Comparison of ENCODE assay signal across 9 cellular contexts in the genomic region with DNA sequence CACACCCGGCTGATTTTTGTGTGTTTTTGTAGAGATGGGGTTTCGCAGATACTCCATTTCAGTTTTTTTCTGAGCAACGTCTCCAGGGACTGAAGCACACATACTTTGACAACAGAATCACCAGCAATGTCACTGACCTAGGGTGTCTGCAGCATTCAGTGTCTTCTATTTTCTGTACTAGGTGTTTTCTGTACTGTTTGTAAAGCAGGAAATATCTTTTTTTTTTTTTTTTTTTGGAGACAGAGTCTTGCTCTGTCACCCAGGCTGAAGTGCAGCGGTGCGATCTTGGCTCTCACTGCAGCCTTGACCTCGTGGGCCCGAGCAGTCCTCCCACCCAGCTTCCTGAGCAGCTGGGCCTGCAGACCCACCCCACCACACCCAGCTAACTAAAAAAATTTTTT. TPM values are rescaled to one million over a fixed set of nuclear protein-coding genes. Genes with fewer than 3 reads are reported as not detected.
DNase-seq lines count a peak whose midpoint lies in the region; ATAC-seq and TF ChIP-seq lines count a peak whose summit lies in the region.
"Had no signal": no experiment of that assay in that cellular context is flagged by ENCODE, and none has a peak within 500 bp of the region (broad histone marks: within the 10 kb centered on the region; RNA-seq: fewer than 3 reads in every experiment).

No MANE protein-coding gene starts in this region.

- DNase-seq in activated naive CD8-positive, alpha-beta T cell treated with anti-CD3 and anti-CD28 coated beads, Interleukin-2, amount 10 ng/mL, durations not matched to agents 7 days and 5 days: no peak
- no peak for DNase-seq in GOT3 (lab: John Stamatoyannopoulos, UW)
- no peak for DNase-seq in stimulated activated CD4-positive, alpha-beta T cell treated with anti-CD3 and anti-CD28 coated beads, Interleukin-4, amount 100 ng/mL, for 4 hours
- DNase-seq: H9 had no signal

- peak overlapping the region; percentile 28 for H3K27ac Mint-ChIP-seq in activated naive CD8-positive, alpha-beta T cell treated with anti-CD3 and anti-CD28 coated beads, Interleukin-2, amount 10 ng/mL, durations not matched to agents 7 days and 5 days
- peak overlapping the region in 2 of 3 experiments; percentile 33 to 62 for H3K27ac Mint-ChIP-seq in nephron

- H3K36me3 Mint-ChIP-seq in activated naive CD8-positive, alpha-beta T cell treated with anti-CD3 and anti-CD28 coated beads, Interleukin-2, amount 10 ng/mL, durations not matched to agents 7 days and 5 days: peaks cover 17% of the 10 kb centered on the region
- H3K36me3 Mint-ChIP-seq in nephron (ENCODE audit: low read depth): peaks cover 28% of the 10 kb centered on the region

- ATAC-seq in GM18511 (IDR thresholded peaks at IDR 0.05; ENCODE audit: unreplicated experiment): peak; percentile 68
- ATAC-seq in HG02610 (IDR thresholded peaks at IDR 0.05; ENCODE audit: unreplicated experiment): peak; percentile 71
- peak; percentile 70 for ATAC-seq in activated naive CD8-positive, alpha-beta T cell treated with anti-CD3 and anti-CD28 coated beads, Interleukin-2, amount 10 ng/mL, durations not matched to agents 7 days and 5 days (ENCODE audit: low read depth)
- ATAC-seq in HG03469 (IDR thresholded peaks at IDR 0.05; ENCODE audit: unreplicated experiment): no peak
- no peak for ATAC-seq in HG02571 (IDR thresholded peaks at IDR 0.05; ENCODE audit: unreplicated experiment)

- H3K4me1 Mint-ChIP-seq in activated naive CD8-positive, alpha-beta T cell treated with anti-CD3 and anti-CD28 coated beads, Interleukin-2, amount 10 ng/mL, durations not matched to agents 7 days and 5 days: peaks cover 34% of the 10 kb centered on the region
- H3K4me1 Mint-ChIP-seq in nephron: peaks cover 68% of the 10 kb centered on the region

- POLR2A ChIA-PET in activated naive CD8-positive, alpha-beta T cell treated with anti-CD3 and anti-CD28 coated beads, Interleukin-2, amount 10 ng/mL, durations not matched to agents 7 days and 5 days (lab: Charles Lee): interaction anchor here (0.7 to 0.8 kb wide), 4 partner anchors 10 to 109 kb away, joined by 3 to 6 read pairs (median 4); no protein-coding TSS in a partner anchor

- no peaks in the 10 kb centered on the region for H3K27me3 Mint-ChIP-seq in activated naive CD8-positive, alpha-beta T cell treated with anti-CD3 and anti-CD28 coated beads, Interleukin-2, amount 10 ng/mL, durations not matched to agents 7 days and 5 days
- no peaks in the 10 kb centered on the region for H3K27me3 Mint-ChIP-seq in nephron (ENCODE audit: low read depth)

- H3K4me3 Mint-ChIP-seq in activated naive CD8-positive, alpha-beta T cell treated with anti-CD3 and anti-CD28 coated beads, Interleukin-2, amount 10 ng/mL, durations not matched to agents 7 days and 5 days: peak overlapping the region; percentile 62
- H3K4me3 Mint-ChIP-seq in nephron: no peak overlapping the region
- H3K4me3 Mint-ChIP-seq: H9 had no signal

- no peak for TF ChIP-seq CTCF in nephron (IDR thresholded peaks at IDR 0.05; ENCODE audit: unreplicated experiment in 3 of 3)

- no peaks in the 10 kb centered on the region for H3K9me3 Mint-ChIP-seq in activated naive CD8-positive, alpha-beta T cell treated with anti-CD3 and anti-CD28 coated beads, Interleukin-2, amount 10 ng/mL, durations not matched to agents 7 days and 5 days
- H3K9me3 Mint-ChIP-seq in nephron: no peaks in the 10 kb centered on the region
- H3K9me3 Mint-ChIP-seq: H9 had no signal

RNA-seq across cellular contexts. Expression of a gene that starts 8.8 kb away (rescaled TPM):
- 100 to 1,000 TPM; 261 to 276 TPM for total RNA-seq in activated naive CD8-positive, alpha-beta T cell treated with anti-CD3 and anti-CD28 coated beads, Interleukin-2, amount 10 ng/mL, durations not matched to agents 7 days and 5 days

RNA-seq across cellular contexts. Expression of a gene that starts 59.6 kb away (rescaled TPM):
- 10 to 100 TPM; 82.6 to 83.7 TPM for total RNA-seq in activated naive CD8-positive, alpha-beta T cell treated with anti-CD3 and anti-CD28 coated beads, Interleukin-2, amount 10 ng/mL, durations not matched to agents 7 days and 5 days

Comparison
In these comparisons a context has a peak if more than half of its experiments do, and no peak if none do; other contexts are left out.
1. ATAC-seq: peak in GM18511 (single experiment), HG02610 (single experiment) and activated naive CD8-positive, alpha-beta T cell treated with anti-CD3 and anti-CD28 coated beads, Interleukin-2, amount 10 ng/mL, durations not matched to agents 7 days and 5 days (single experiment); none in HG03469 (single experiment) and HG02571 (single experiment).